Comparison of ENCODE assay signal across 1 cellular context in the genomic region with DNA sequence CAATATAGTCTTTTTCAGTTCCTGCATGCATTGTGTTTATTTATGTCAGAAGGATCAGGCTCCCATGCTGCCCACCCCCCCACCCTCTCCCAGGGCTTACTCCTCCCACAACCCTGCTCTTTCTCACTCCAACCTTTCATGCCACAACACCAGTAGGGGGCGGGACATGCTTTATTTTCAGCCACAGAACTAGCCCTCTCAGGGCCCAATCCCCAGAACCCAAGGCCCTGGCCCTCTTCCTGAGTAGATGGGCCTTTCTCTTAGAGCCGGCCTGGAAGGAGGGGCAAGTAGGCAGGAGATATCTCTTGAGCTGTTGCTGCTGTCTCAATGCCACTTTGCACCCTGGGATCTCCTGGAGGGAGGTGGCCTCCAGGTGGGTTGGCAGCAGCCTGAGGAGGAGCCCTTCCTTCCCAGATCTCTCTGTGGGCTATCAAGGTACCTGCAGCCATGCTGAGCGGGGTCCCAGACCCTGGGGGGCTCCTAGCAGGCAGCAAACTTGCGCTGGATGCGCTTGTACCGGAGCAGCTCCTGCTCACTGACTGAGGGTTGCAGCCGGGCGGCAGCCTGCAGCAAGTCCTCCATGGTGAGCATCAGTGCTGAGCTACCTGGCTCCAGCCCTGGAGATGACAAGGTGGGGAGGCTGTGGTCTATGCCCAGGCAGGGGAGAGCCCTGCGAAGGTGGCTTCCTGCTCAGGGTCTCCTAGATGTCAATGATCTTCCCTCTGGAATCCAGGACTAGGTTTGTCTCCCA.
TF ChIP-seq lines count a peak whose summit lies in the region.

No MANE protein-coding gene starts in this region.

TF ChIP-seq in endothelial cell of umbilical vein, 7 proteins besides CTCF, POLR2A, EP300 and RAD21:
- TF ChIP-seq JUN (IDR thresholded peaks at IDR 0.05; ENCODE audit: borderline replicate concordance, insufficient read depth, insufficient read length, low read depth), result no peak
- no peak for TF ChIP-seq FOS (IDR thresholded peaks at IDR 0.05; ENCODE audit: borderline replicate concordance, insufficient read depth, low read length)
- TF ChIP-seq EZH2 (IDR thresholded peaks at IDR 0.05; ENCODE audit: borderline replicate concordance, low read depth, low read length, severe bottlenecking), result no peak
- TF ChIP-seq POLR2AphosphoS5 (IDR thresholded peaks at IDR 0.05; ENCODE audit: insufficient read depth, low read depth, low read length), result no peak
- TF ChIP-seq GATA2 (IDR thresholded peaks at IDR 0.05; ENCODE audit: insufficient read depth, insufficient read length, low read depth, low read length), result no peak
- TF ChIP-seq MYC (IDR thresholded peaks at IDR 0.05; ENCODE audit: low read depth, low read length), result no peak
- no peak for TF ChIP-seq MAX (IDR thresholded peaks at IDR 0.05; ENCODE audit: insufficient read depth, insufficient read length)
